In the genomic region with DNA sequence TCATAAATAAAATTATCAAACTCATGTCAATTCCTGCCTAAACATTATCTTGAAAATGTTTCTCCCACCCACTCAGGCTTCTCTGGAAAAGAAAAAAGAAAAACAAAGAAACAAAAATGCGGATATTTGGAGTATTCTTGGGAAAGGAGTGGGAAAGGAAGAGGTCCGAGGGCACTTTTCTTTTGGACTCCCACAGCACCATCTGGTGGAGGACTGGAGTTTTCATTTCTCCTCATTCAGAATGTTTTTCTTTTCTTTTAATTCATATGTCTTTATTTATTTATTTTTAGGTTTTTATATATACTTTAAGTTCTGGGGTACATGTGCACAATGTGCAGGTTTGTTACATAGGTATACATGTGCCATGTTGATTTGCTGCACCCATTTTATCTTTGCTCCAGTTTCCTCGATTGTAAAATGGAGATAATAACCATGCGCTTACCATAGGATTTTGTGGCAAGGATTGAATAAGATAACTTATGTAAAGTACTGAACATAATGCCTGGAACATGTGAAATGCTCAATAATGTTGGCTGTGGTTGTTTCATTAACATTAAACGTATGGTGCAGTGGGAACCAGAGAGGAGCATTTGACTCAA, we compare ENCODE assay signal across 8 cellular contexts.
A peak's percentile ranks its signal among the peaks of the same experiment; 100 is the strongest.
DNase-seq lines count a peak whose midpoint lies in the region.

No MANE protein-coding gene starts in this region.

- no peaks in the 10 kb centered on the region for H3K36me3 ChIP-seq in NT2/D1 (ENCODE audit: insufficient read depth, insufficient read length, low read length)

- no peak overlapping the region for H3K9ac ChIP-seq in NT2/D1 (ENCODE audit: insufficient read length, low read depth)

- peak; percentile 9 for DNase-seq in NCI-H1694 treated with DMSO at 0.1 percent for 48 hours (lab: John Stamatoyannopoulos, UW)
- no peak for DNase-seq in NCI-H1694 (lab: John Stamatoyannopoulos, UW)
- DNase-seq in NT2/D1 (ENCODE audit: low read depth, low spot score): peak; percentile 16
- peak; percentile 48 for DNase-seq in fibroblast of peridontal ligament (ENCODE audit: extremely low read depth)
- DNase-seq in stromal cell of bone marrow (ENCODE audit: low read depth): peak; percentile 13
- no peak for DNase-seq in NCI-H2227 treated with DMSO at 0.1 percent for 48 hours (lab: John Stamatoyannopoulos, UW)
- DNase-seq in NCI-H2081 treated with DMSO at 0.1 percent for 48 hours (lab: John Stamatoyannopoulos, UW): no peak
- DNase-seq in stimulated activated naive CD4-positive, alpha-beta T cell (lab: John Stamatoyannopoulos, UW): no peak

- H3K4me3 ChIP-seq in NT2/D1 (ENCODE audit: insufficient read length, low read depth): no peak overlapping the region

- no peaks in the 10 kb centered on the region for H3K27me3 ChIP-seq in NT2/D1 (ENCODE audit: insufficient read depth, insufficient read length)

- H3K4me1 ChIP-seq in NT2/D1 (ENCODE audit: insufficient read depth, insufficient read length): no peaks in the 10 kb centered on the region

- no peaks in the 10 kb centered on the region for H3K9me3 ChIP-seq in NT2/D1 (ENCODE audit: insufficient read depth, low read length)

Comparison
In these comparisons a context has a peak if more than half of its experiments do, and no peak if none do; other contexts are left out.
1. DNase-seq: peak in NCI-H1694 treated with DMSO at 0.1 percent for 48 hours (single experiment), NT2/D1 (single experiment), fibroblast of peridontal ligament (single experiment) and stromal cell of bone marrow (single experiment); none in NCI-H1694 (single experiment), NCI-H2227 treated with DMSO at 0.1 percent for 48 hours (single experiment), NCI-H2081 treated with DMSO at 0.1 percent for 48 hours (single experiment) and stimulated activated naive CD4-positive, alpha-beta T cell (0 of 6).